8 cellular contexts compared by ENCODE assay signal in genomic region chr17:17710728-17711541, GRCh38. TPM values are rescaled to one million over a fixed set of nuclear protein-coding genes. Genes with fewer than 3 reads are reported as not detected.
DNase-seq lines count a peak whose midpoint lies in the region; ATAC-seq and TF ChIP-seq lines count a peak whose summit lies in the region.

No MANE protein-coding gene starts in this region.

- TF ChIP-seq CTCF in foreskin fibroblast (IDR thresholded peaks at IDR 0.05; ENCODE audit: low read depth, low read length) = no peak

- H3K4me3 ChIP-seq in SJSA1 (no peak overlapping the region), foreskin fibroblast (ENCODE audit: low read depth in 1 of 2, low read length in 2 of 2) (no peak overlapping the region)

- no peaks in the 10 kb centered on the region for H3K9me3 ChIP-seq in SJSA1 (replicated peaks)

- peak; percentile 73 for ATAC-seq in sciatic nerve
- ATAC-seq in HG03457 (IDR thresholded peaks at IDR 0.05; ENCODE audit: unreplicated experiment) = no peak
- no peak for ATAC-seq in GM19328 (IDR thresholded peaks at IDR 0.05; ENCODE audit: unreplicated experiment)

- peaks cover 64% of the 10 kb centered on the region for H3K4me1 ChIP-seq in SJSA1 (replicated peaks)

- H3K27me3 ChIP-seq in SJSA1 (replicated peaks) = no peaks in the 10 kb centered on the region

- peak overlapping the region; percentile 74 for H3K27ac ChIP-seq in SJSA1

- intact Hi-C loops in sciatic nerve (cut with DNase I) = no loop called here

- in situ Hi-C loops in G401 (cut with HindIII; ENCODE audit: low sequenced_read_pairs) = no loop called here

- DNase-seq in G401 (ENCODE audit: low spot score) = peak; percentile 54
- peak; percentile 90 to 91 for DNase-seq in SJSA1 (ENCODE audit: low read depth in 1 of 2, low spot score in 2 of 2)
- DNase-seq in foreskin fibroblast = peak; percentile 87 to 93
- no peak for DNase-seq in sciatic nerve (ENCODE audit: low spot score)
- no peak for DNase-seq in RPMI8226
- no peak for DNase-seq in NCI-H128 (lab: John Stamatoyannopoulos, UW; ENCODE audit: unreplicated experiment)

- peaks cover 27% of the 10 kb centered on the region for H3K36me3 ChIP-seq in SJSA1

RNA-seq across cellular contexts. Expression of gene RAI1, which starts 29.7 kb away (rescaled TPM):
- total RNA-seq in G401 (2014; rRNA removed; shearing (Covaris generic)) = 12.0 and 13.8 TPM in 2 replicates
- 7.6 and 12.7 TPM in 2 replicates for total RNA-seq in SJSA1 (2014; rRNA removed; shearing (Covaris generic))
- 62.0 TPM for total RNA-seq in sciatic nerve

Comparison
In these comparisons a context has a peak if more than half of its experiments do, and no peak if none do; other contexts are left out.
1. DNase-seq: peak in G401 (single experiment), SJSA1 (2 of 2) and foreskin fibroblast (2 of 2); none in sciatic nerve (single experiment), RPMI8226 (single experiment) and NCI-H128 (single experiment).